In genomic region chr17:78674156-78674555, GRCh38 we compare ENCODE assay signal across 1 cellular context.
TF ChIP-seq lines count a peak whose summit lies in the region.

No MANE protein-coding gene starts in this region.

TF ChIP-seq in GM12878, 131 proteins besides CTCF, POLR2A, EP300 and RAD21:
- TF ChIP-seq POLR2AphosphoS5 (IDR thresholded peaks at IDR 0.05; ENCODE audit: low read length) (peak; percentile 13; the same call in 1 of the 2 replicates), ASH2L (IDR thresholded peaks at IDR 0.05; ENCODE audit: borderline replicate concordance, low read depth) (no peak)
